In genomic region chr7:44979481-44980392, GRCh38 we compare ENCODE assay signal across 9 cellular contexts. TPM values are rescaled to one million over a fixed set of nuclear protein-coding genes. Genes with fewer than 3 reads are reported as not detected.
A peak's percentile ranks its signal among the peaks of the same experiment; 100 is the strongest.
DNase-seq lines count a peak whose midpoint lies in the region; TF ChIP-seq lines count a peak whose summit lies in the region.
"Had no signal": no experiment of that assay in that cellular context is flagged by ENCODE, and none has a peak within 500 bp of the region (broad histone marks: within the 10 kb centered on the region; RNA-seq: fewer than 3 reads in every experiment).

No MANE protein-coding gene starts in this region.

- WGBS in esophagus muscularis mucosa: 73% methylated on average over 8 of the region's 8 CpGs
- 77% methylated on average over 8 of the region's 8 CpGs for WGBS in thymus
- WGBS in testis, 2 donors: 70 to 72% methylated on average over 7 to 8 of the region's 8 CpGs

- H3K9me3 Mint-ChIP-seq in activated naive CD4-positive, alpha-beta T cell treated with anti-CD3 and anti-CD28 coated beads, Interleukin-2, amount 10 ng/mL, durations not matched to agents 7 days and 5 days: no peaks in the 10 kb centered on the region

- intact Hi-C loops in esophagus muscularis mucosa (cut with DNase I) (loop anchor here (10.0 kb wide), 1 partner anchor 395 kb away; the partner anchor contains the start of gene TMED4), testis (cut with DNase I; ENCODE audit: low total_unique reads) (loop anchor here (10.0 kb wide), 2 partner anchors 125 to 155 kb away; no protein-coding TSS in a partner anchor)

- H3K27me3 ChIP-seq in esophagus muscularis mucosa (no peaks in the 10 kb centered on the region), thymus (ENCODE audit: control insufficient read depth, insufficient read depth) (no peaks in the 10 kb centered on the region), testis (no peaks in the 10 kb centered on the region)

- H3K27me3 Mint-ChIP-seq in activated naive CD4-positive, alpha-beta T cell treated with anti-CD3 and anti-CD28 coated beads, Interleukin-2, amount 10 ng/mL, durations not matched to agents 7 days and 5 days: no peaks in the 10 kb centered on the region

- CTCF ChIA-PET in activated naive CD4-positive, alpha-beta T cell treated with anti-CD3 and anti-CD28 coated beads, Interleukin-2, amount 10 ng/mL, durations not matched to agents 7 days and 5 days (lab: Charles Lee): interaction anchor here (0.6 to 2.9 kb wide), 6 partner anchors 7 to 132 kb away, joined by 3 to 16 read pairs (median 6); partner anchors contain the start of genes CCM2 and TBRG4

- peaks cover 24 to 53% (median 39%) of the 10 kb centered on the region in 4 donors for H3K36me3 ChIP-seq in esophagus muscularis mucosa
- peaks cover 47% of the 10 kb centered on the region for H3K36me3 ChIP-seq in thymus (ENCODE audit: control insufficient read depth, insufficient read depth)
- H3K36me3 ChIP-seq in testis (ENCODE audit: low read depth, missing control alignments): no peaks in the 10 kb centered on the region

- TF ChIP-seq CTCF in esophagus muscularis mucosa (IDR thresholded peaks at IDR 0.05) (no peak), testis (IDR thresholded peaks at IDR 0.05) (no peak)

- peak overlapping the region; percentile 31 to 72 (median 54) for H3K27ac ChIP-seq in esophagus muscularis mucosa (replicated peaks in 1 of 4)
- peak overlapping the region; percentile 93 for H3K27ac ChIP-seq in thymus (ENCODE audit: low read depth)
- H3K27ac ChIP-seq in testis: peak overlapping the region in 1 of 2 donors; percentile 30

- no peak for TF ChIP-seq EP300 in esophagus muscularis mucosa (IDR thresholded peaks at IDR 0.05)

- H3K9me3 ChIP-seq in esophagus muscularis mucosa: no peaks in the 10 kb centered on the region
- H3K9me3 ChIP-seq in thymus (ENCODE audit: control insufficient read depth): no peaks in the 10 kb centered on the region
- H3K9me3 ChIP-seq in testis: no peaks in the 10 kb centered on the region

- peak; percentile 34 for DNase-seq in activated naive CD4-positive, alpha-beta T cell treated with anti-CD3 and anti-CD28 coated beads, Interleukin-2, amount 10 ng/mL, durations not matched to agents 7 days and 5 days
- no peak for DNase-seq in activated naive CD4-positive, alpha-beta T cell (lab: John Stamatoyannopoulos, UW)
- DNase-seq in M059J (ENCODE audit: low read depth): peak; percentile 24
- no peak for DNase-seq in esophagus muscularis mucosa (ENCODE audit: extremely low spot score)
- DNase-seq in NCI-H187 treated with DMSO at 0.1 percent for 48 hours (lab: John Stamatoyannopoulos, UW): no peak
- no peak for DNase-seq in NCI-H526 (lab: John Stamatoyannopoulos, UW)
- no peak for DNase-seq in testis
- DNase-seq: NCI-H1417 treated with DMSO at 0.1 percent for 48 hours had no signal

- H3K36me3 Mint-ChIP-seq in activated naive CD4-positive, alpha-beta T cell treated with anti-CD3 and anti-CD28 coated beads, Interleukin-2, amount 10 ng/mL, durations not matched to agents 7 days and 5 days: peaks cover 75% of the 10 kb centered on the region

- H3K27ac Mint-ChIP-seq in activated naive CD4-positive, alpha-beta T cell treated with anti-CD3 and anti-CD28 coated beads, Interleukin-2, amount 10 ng/mL, durations not matched to agents 7 days and 5 days: peak overlapping the region; percentile 92

- H3K4me1 ChIP-seq in esophagus muscularis mucosa: peaks cover 15 to 52% (median 47%) of the 10 kb centered on the region in 4 donors
- peaks cover 36% of the 10 kb centered on the region for H3K4me1 ChIP-seq in thymus (ENCODE audit: control insufficient read depth, insufficient read depth, low read length)
- peaks cover 3% of the 10 kb centered on the region for H3K4me1 ChIP-seq in testis

- no peak for TF ChIP-seq POLR2A in esophagus muscularis mucosa (IDR thresholded peaks at IDR 0.05; ENCODE audit: low read depth)
- TF ChIP-seq POLR2A in testis (IDR thresholded peaks at IDR 0.05): no peak

- no peak overlapping the region for H3K4me3 ChIP-seq in esophagus muscularis mucosa
- H3K4me3 ChIP-seq in thymus (ENCODE audit: low read length): peak overlapping the region; percentile 62
- H3K4me3 ChIP-seq in testis: no peak overlapping the region

- peak overlapping the region; percentile 90 for H3K4me3 Mint-ChIP-seq in activated naive CD4-positive, alpha-beta T cell treated with anti-CD3 and anti-CD28 coated beads, Interleukin-2, amount 10 ng/mL, durations not matched to agents 7 days and 5 days

- H3K4me1 Mint-ChIP-seq in activated naive CD4-positive, alpha-beta T cell treated with anti-CD3 and anti-CD28 coated beads, Interleukin-2, amount 10 ng/mL, durations not matched to agents 7 days and 5 days: peaks cover 83% of the 10 kb centered on the region

RNA-seq across cellular contexts. Expression of gene MYO1G, which starts 0.9 kb away (rescaled TPM):
- total RNA-seq in M059J (2014; rRNA removed; shearing (Covaris generic)): not detected in 2 replicates
- total RNA-seq in esophagus muscularis mucosa (1 to 10 TPM in 3 of 4 donors, under 1 TPM in 1; 0.78 to 6.8 (median 3.1) TPM), testis (1 to 10 TPM in 1 of 2 donors, under 1 TPM in 1; 0.63 to 1.7 TPM)
- polyA plus RNA-seq in thymus (56.2 TPM), testis (ENCODE audit: insufficient read depth, low read depth, low replicate concordance) (2.5 TPM)

RNA-seq across cellular contexts. Expression of gene CCM2, which starts 20.3 kb away (rescaled TPM):
- total RNA-seq in M059J (2014; rRNA removed; shearing (Covaris generic)): 44.4 and 71.1 TPM in 2 replicates
- total RNA-seq in esophagus muscularis mucosa (10 to 100 TPM; 40.3 to 61.7 (median 49.4) TPM), testis (10 to 100 TPM; 85.4 to 95.1 TPM)
- polyA plus RNA-seq in thymus (114 TPM), testis (ENCODE audit: insufficient read depth, low read depth, low replicate concordance) (57.6 TPM)

Comparison
In these comparisons a context has a peak if more than half of its experiments do, and no peak if none do; other contexts are left out.
1. DNase-seq: peak in activated naive CD4-positive, alpha-beta T cell treated with anti-CD3 and anti-CD28 coated beads, Interleukin-2, amount 10 ng/mL, durations not matched to agents 7 days and 5 days (single experiment) and M059J (single experiment); none in activated naive CD4-positive, alpha-beta T cell (0 of 4), esophagus muscularis mucosa (single experiment), NCI-H187 treated with DMSO at 0.1 percent for 48 hours (single experiment), NCI-H526 (0 of 2) and testis (single experiment).